Comparison of ENCODE assay signal across 29 cellular contexts in the genomic region with DNA sequence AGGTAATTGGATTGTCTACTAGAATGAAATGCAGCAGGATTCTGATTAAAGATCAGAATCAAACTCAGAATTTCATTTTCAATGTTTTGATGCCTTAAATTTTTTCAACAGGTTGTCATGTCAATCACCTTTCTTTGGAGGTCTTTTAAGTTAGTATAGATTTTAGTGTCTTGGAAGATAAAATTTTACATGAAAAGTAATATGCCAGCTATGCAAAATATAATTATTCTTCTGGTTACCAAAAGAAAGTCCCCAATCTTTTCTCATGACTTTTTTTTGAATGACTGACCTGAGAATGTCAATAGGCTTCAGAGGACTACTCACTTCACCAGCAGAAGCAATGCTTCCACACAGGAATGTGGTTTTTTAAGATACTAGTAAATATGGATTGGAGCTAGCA. TPM values are rescaled to one million over a fixed set of nuclear protein-coding genes. Genes with fewer than 3 reads are reported as not detected.
DNase-seq lines count a peak whose midpoint lies in the region; ATAC-seq and TF ChIP-seq lines count a peak whose summit lies in the region.
"Had no signal": no experiment of that assay in that cellular context is flagged by ENCODE, and none has a peak within 500 bp of the region (broad histone marks: within the 10 kb centered on the region; RNA-seq: fewer than 3 reads in every experiment).

No MANE protein-coding gene starts in this region.

- H3K4me1 ChIP-seq in cardiac muscle cell (ENCODE audit: low read depth) (peaks cover 58% of the 10 kb centered on the region), esophagus squamous epithelium (peaks cover 0 to 3% (median 0%) of the 10 kb centered on the region in 3 donors), tibial nerve (peaks cover 0 to 40% (median 0%) of the 10 kb centered on the region in 4 donors)
- H3K4me1 ChIP-seq: BLaER1, foreskin keratinocyte, upper lobe of left lung had no signal

- peak overlapping the region in 1 of 3 experiments; percentile 11 for H3K27ac Mint-ChIP-seq in nephron
- H3K27ac Mint-ChIP-seq: activated CD4-positive, alpha-beta memory T cell treated with anti-CD3 and anti-CD28 coated beads for 36 hours; activated naive CD8-positive, alpha-beta T cell; activated T-helper 2 cell treated with anti-CD3 and anti-CD28 coated beads, Interferon-gamma antibody, Interleukin-2, Interleukin-4, amounts not matched to agents 10 μg/mL and 5 μg/mL and 100 μg/mL, durations not matched to agents 14 hours and 24 hours and 36 hours had no signal

- ATAC-seq in Right ventricle myocardium superior (ENCODE audit: poor library complexity), result no peak
- ATAC-seq in GM21825 (IDR thresholded peaks at IDR 0.05; ENCODE audit: unreplicated experiment), result no peak
- ATAC-seq in omental fat pad (ENCODE audit: low FRiP score), result no peak
- ATAC-seq: foreskin keratinocyte; Panc1; stimulated activated naive CD8-positive, alpha-beta T cell treated with anti-CD3 and anti-CD28 coated beads, Interleukin-15, Interleukin-2, amounts not matched to agents 100 U/mL and 50 U/mL, for 24 hours had no signal

- no peaks in the 10 kb centered on the region for H3K9me3 ChIP-seq in cardiac muscle cell (ENCODE audit: low read depth)
- no peaks in the 10 kb centered on the region for H3K9me3 ChIP-seq in esophagus squamous epithelium
- no peaks in the 10 kb centered on the region for H3K9me3 ChIP-seq in tibial nerve
- H3K9me3 ChIP-seq: BLaER1, upper lobe of left lung had no signal

- peak overlapping the region; percentile 61 to 78 (median 64) for H3K4me3 Mint-ChIP-seq in nephron
- H3K4me3 Mint-ChIP-seq: activated CD4-positive, alpha-beta memory T cell treated with anti-CD3 and anti-CD28 coated beads for 36 hours; activated naive CD8-positive, alpha-beta T cell had no signal

- TF ChIP-seq EP300 in tibial nerve (IDR thresholded peaks at IDR 0.05), result no peak

- no peak for TF ChIP-seq POLR2A in esophagus squamous epithelium (IDR thresholded peaks at IDR 0.05)
- no peak for TF ChIP-seq POLR2A in tibial nerve (IDR thresholded peaks at IDR 0.05)

- H3K27me3 ChIP-seq in cardiac muscle cell, result no peaks in the 10 kb centered on the region
- H3K27me3 ChIP-seq in esophagus squamous epithelium, result no peaks in the 10 kb centered on the region
- no peaks in the 10 kb centered on the region for H3K27me3 ChIP-seq in tibial nerve
- H3K27me3 ChIP-seq: BLaER1, dorsolateral prefrontal cortex, upper lobe of left lung had no signal

- H3K27ac ChIP-seq in cardiac muscle cell (peak overlapping the region; percentile 60), esophagus squamous epithelium (peak overlapping the region in 3 of 4 donors; percentile 65 to 80 (median 67)), tibial nerve (peak overlapping the region; percentile 6 to 86 (median 42))
- H3K27ac ChIP-seq: BLaER1, dorsolateral prefrontal cortex, foreskin keratinocyte had no signal

- no peaks in the 10 kb centered on the region for H3K9me3 Mint-ChIP-seq in nephron
- H3K9me3 Mint-ChIP-seq: activated CD4-positive, alpha-beta memory T cell treated with anti-CD3 and anti-CD28 coated beads for 36 hours; activated T-helper 2 cell treated with anti-CD3 and anti-CD28 coated beads, Interferon-gamma antibody, Interleukin-2, Interleukin-4, amounts not matched to agents 10 μg/mL and 5 μg/mL and 100 μg/mL, durations not matched to agents 14 hours and 24 hours and 36 hours had no signal

- H3K36me3 Mint-ChIP-seq in nephron (ENCODE audit: low read depth), result peaks cover 18% of the 10 kb centered on the region
- H3K36me3 Mint-ChIP-seq: activated CD4-positive, alpha-beta memory T cell treated with anti-CD3 and anti-CD28 coated beads for 36 hours; activated naive CD8-positive, alpha-beta T cell had no signal

- H3K4me1 Mint-ChIP-seq in nephron, result peaks cover 44% of the 10 kb centered on the region

- no peak for DNase-seq in cardiac muscle cell (ENCODE audit: low read depth in 1 of 2, low spot score in 1 of 2)
- DNase-seq in Right ventricle myocardium superior, result no peak
- DNase-seq in esophagus squamous epithelium (lab: John Stamatoyannopoulos, UW), result no peak
- no peak for DNase-seq in tibial nerve (ENCODE audit: low spot score in 2 of 2)
- DNase-seq in omental fat pad (ENCODE audit: low spot score), result no peak
- DNase-seq in posterior vena cava (ENCODE audit: low spot score), result no peak
- DNase-seq: activated CD4-positive, alpha-beta memory T cell treated with anti-CD3 and anti-CD28 coated beads for 36 hours; activated CD8-positive, alpha-beta memory T cell treated with anti-CD3 and anti-CD28 coated beads, Interleukin-2, amount 50 U/mL, for 48 hours; COR-L47; DMS79; dorsolateral prefrontal cortex; foreskin keratinocyte; GF-D8; MV-4-11; NCI-H1694 treated with DMSO at 0.1 percent for 48 hours; NCI-H526 treated with DMSO at 0.1 percent for 48 hours; nucleus accumbens; stimulated activated CD4-positive, alpha-beta T cell treated with anti-CD3 and anti-CD28 coated beads, Interleukin-4, amount 100 ng/mL, for 4 hours; stimulated activated naive CD8-positive, alpha-beta T cell treated with anti-CD3 and anti-CD28 coated beads, Interleukin-15, Interleukin-2, amounts not matched to agents 100 U/mL and 50 U/mL, for 24 hours; upper lobe of left lung had no signal

- H3K27me3 Mint-ChIP-seq in nephron (ENCODE audit: low read depth), result no peaks in the 10 kb centered on the region

- H3K4me3 ChIP-seq in cardiac muscle cell (no peak overlapping the region), esophagus squamous epithelium (peak overlapping the region in 3 of 4 donors; percentile 9 to 63 (median 43)), tibial nerve (peak overlapping the region in 2 of 4 donors; percentile 5 to 56)
- H3K4me3 ChIP-seq: BLaER1, dorsolateral prefrontal cortex had no signal

- H3K36me3 ChIP-seq in cardiac muscle cell (no peaks in the 10 kb centered on the region), esophagus squamous epithelium (no peaks in the 10 kb centered on the region), tibial nerve (no peaks in the 10 kb centered on the region)
- H3K36me3 ChIP-seq: BLaER1, upper lobe of left lung had no signal

- TF ChIP-seq CTCF in cardiac muscle cell (IDR thresholded peaks at IDR 0.05; ENCODE audit: low read depth, low read length), result no peak
- no peak for TF ChIP-seq CTCF in esophagus squamous epithelium (IDR thresholded peaks at IDR 0.05)
- no peak for TF ChIP-seq CTCF in nephron (IDR thresholded peaks at IDR 0.05; ENCODE audit: unreplicated experiment in 3 of 3)
- TF ChIP-seq CTCF in tibial nerve (IDR thresholded peaks at IDR 0.05), result no peak
- no peak for TF ChIP-seq CTCF in omental fat pad (IDR thresholded peaks at IDR 0.05)

- intact Hi-C loops in Right ventricle myocardium superior (cut with DNase I) (loop anchor here (10.0 kb wide), 1 partner anchor 573 kb away; no protein-coding TSS in a partner anchor), esophagus squamous epithelium (cut with DNase I) (no loop called here), posterior vena cava (cut with DNase I) (loop anchor here in 1 of 2 donors (10.0 kb wide), 2 partner anchors 197 to 627 kb away; a partner anchor contains a TSS)

RNA-seq across cellular contexts. Expression of a gene that starts 4.3 kb away (rescaled TPM):
- total RNA-seq in cardiac muscle cell (3.8 and 5.1 TPM in 2 replicates), Right ventricle myocardium superior (35.0 TPM), esophagus squamous epithelium (10 to 100 TPM in 2 of 4 donors, 1 to 10 TPM in 2; 1.1 to 29.4 (median 8.6) TPM), tibial nerve (100 to 1,000 TPM; 102 to 240 (median 175) TPM), omental fat pad (100 to 1,000 TPM in 2 of 4 donors, 10 to 100 TPM in 2; 77.1 to 127 (median 102) TPM), posterior vena cava (100 to 1,000 TPM; 125 to 183 TPM)
- 6.2 and 7.8 TPM in 2 replicates for polyA plus RNA-seq in cardiac muscle cell
- total RNA-seq: A172; activated CD4-positive, alpha-beta memory T cell treated with anti-CD3 and anti-CD28 coated beads for 36 hours; activated T-helper 2 cell treated with anti-CD3 and anti-CD28 coated beads, Interferon-gamma antibody, Interleukin-2, Interleukin-4, amounts not matched to agents 10 μg/mL and 5 μg/mL and 100 μg/mL, durations not matched to agents 14 hours and 24 hours and 36 hours; endothelial cell of umbilical vein; foreskin keratinocyte; lung microvascular endothelial cell had no signal
- polyA plus RNA-seq: endothelial cell of umbilical vein, foreskin keratinocyte had no signal
